ENCODE assay signal across 27 cellular contexts in genomic region chr5:121559832-121560231, GRCh38.
"Had no signal": no experiment of that assay in that cellular context is flagged by ENCODE, and none has a peak within 500 bp of the region (broad histone marks: within the 10 kb centered on the region; RNA-seq: fewer than 3 reads in every experiment).

No MANE protein-coding gene starts in this region.

- H3K27me3 ChIP-seq: stomach, suprapubic skin, testis, thyroid gland, tibial artery, tibial nerve, transverse colon, upper lobe of left lung, upper lobe of right lung, uterus, vagina had no signal

- DNase-seq: stimulated activated CD4-positive, alpha-beta T cell treated with anti-CD3 and anti-CD28 coated beads, Interleukin-2, amount 100 ng/mL, for 48 hours; stimulated activated CD4-positive, alpha-beta T cell treated with anti-CD3 and anti-CD28 coated beads, Interleukin-4, amount 100 ng/mL, for 1 hour; stimulated activated CD4-positive, alpha-beta T cell treated with anti-CD3 and anti-CD28 coated beads, Interleukin-4, amount 100 ng/mL, for 24 hours; stimulated activated CD4-positive, alpha-beta T cell treated with anti-CD3 and anti-CD28 coated beads, Interleukin-4, amount 100 ng/mL, for 4 hours; stimulated activated CD8-positive, alpha-beta memory T cell treated with anti-CD3 and anti-CD28 coated beads, Interleukin-4, amount 100 ng/mL, for 48 hours; stimulated activated naive B cell treated with anti-CD40 and anti-IgM and Interleukin-4, amounts not matched to agents 10 μg/mL and 1 μg/mL and 100 μg/mL, for 72 hours; stimulated activated naive CD4-positive, alpha-beta T cell; stimulated activated naive CD4-positive, alpha-beta T cell treated with Interleukin-2 at 50 U/mL for 16 hours; stimulated activated naive CD8-positive, alpha-beta T cell treated with anti-CD3 and anti-CD28 coated beads, Interleukin-15, amount 100 ng/mL, for 72 hours; stimulated activated naive CD8-positive, alpha-beta T cell treated with anti-CD3 and anti-CD28 coated beads, Interleukin-15, Interleukin-2, amounts not matched to agents 100 U/mL and 50 U/mL, for 24 hours; stomach; substantia nigra; testis; thyroid gland; tibial artery; transverse colon; trophoblast cell; upper lobe of left lung; upper lobe of right lung; uterus had no signal

- H3K27ac ChIP-seq: stomach, suprapubic skin, testis, thoracic aorta, thyroid gland, tibial artery, tibial nerve, transverse colon, upper lobe of left lung, upper lobe of right lung, uterus, vagina had no signal

- H3K4me3 ChIP-seq: stomach, suprapubic skin, testis, thoracic aorta, thyroid gland, tibial artery, tibial nerve, transverse colon, upper lobe of left lung, upper lobe of right lung, uterus, vagina had no signal

- FAIRE-seq: urothelium cell line had no signal

- H3K9me3 ChIP-seq: suprapubic skin, testis, thoracic aorta, thyroid gland, tibial artery, transverse colon, upper lobe of left lung, upper lobe of right lung, uterus, vagina had no signal

- H3K36me3 ChIP-seq: stomach, suprapubic skin, thoracic aorta, thyroid gland, tibial artery, tibial nerve, transverse colon, upper lobe of left lung, upper lobe of right lung, uterus, vagina had no signal

- H3K4me1 ChIP-seq: stomach, suprapubic skin, testis, thyroid gland, tibial artery, tibial nerve, transverse colon, upper lobe of left lung, upper lobe of right lung, uterus, vagina had no signal

- ATAC-seq: stimulated activated effector memory CD8-positive, alpha-beta T cell treated with anti-CD3 and anti-CD28 coated beads, Interleukin-12 subunit alpha, Interleukin-12 subunit beta, amount 100 ng/mL, for 72 hours; stimulated activated memory B cell treated with anti-CD40 and anti-IgM and Interleukin-4, amounts not matched to agents 10 μg/mL and 1 μg/mL and 100 μg/mL, for 72 hours; stimulated activated naive B cell treated with anti-CD40 and anti-IgM and Interleukin-4, amounts not matched to agents 10 μg/mL and 1 μg/mL and 100 μg/mL, for 72 hours; stimulated activated naive CD8-positive, alpha-beta T cell treated with anti-CD3 and anti-CD28 coated beads, Interleukin-15, amount 100 ng/mL, for 72 hours; stimulated activated naive CD8-positive, alpha-beta T cell treated with anti-CD3 and anti-CD28 coated beads, Interleukin-15, Interleukin-2, amounts not matched to agents 100 U/mL and 50 U/mL, for 24 hours; upper lobe of right lung had no signal
